14 cellular contexts compared by ENCODE assay signal in the genomic region with DNA sequence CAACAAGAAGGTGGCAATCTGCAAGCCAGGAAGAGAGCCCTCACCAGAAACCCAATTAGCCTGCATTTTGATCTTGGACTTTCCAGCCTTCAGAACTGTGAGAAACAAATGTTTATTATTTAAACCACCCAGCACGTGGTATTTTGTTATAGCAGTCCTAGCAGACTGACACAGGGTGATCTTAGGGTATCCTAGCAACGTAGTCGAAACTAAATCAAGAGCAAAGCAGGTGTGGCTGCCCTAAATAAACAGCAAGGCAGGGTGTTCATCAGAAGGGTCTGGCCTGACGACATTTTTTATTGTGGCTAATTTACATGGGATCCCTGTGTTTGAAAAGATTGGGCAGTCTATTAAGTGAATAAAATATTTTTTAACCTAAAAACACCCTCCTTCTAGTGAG.
DNase-seq lines count a peak whose midpoint lies in the region; TF ChIP-seq lines count a peak whose summit lies in the region.
"Had no signal": no experiment of that assay in that cellular context is flagged by ENCODE, and none has a peak within 500 bp of the region (broad histone marks: within the 10 kb centered on the region; RNA-seq: fewer than 3 reads in every experiment).

No MANE protein-coding gene starts in this region.

- H3K9me3 ChIP-seq in HEK293 (ENCODE audit: control insufficient read depth, insufficient read depth, low read depth, low read length) (no peaks in the 10 kb centered on the region), BE2C (no peaks in the 10 kb centered on the region)

- H3K4me1 ChIP-seq in HEK293 (ENCODE audit: control insufficient read depth, insufficient read depth, low read length) (no peaks in the 10 kb centered on the region), BE2C (no peaks in the 10 kb centered on the region)
- H3K4me1 ChIP-seq: BLaER1 treated with 17β-estradiol and CSF1 and Interleukin-3, amounts not matched to agents 10 nM and 100 nM had no signal

- TF ChIP-seq CTCF in HEK293 (tag by site-specific recombination; IDR thresholded peaks at IDR 0.05) (no peak), epithelial cell of esophagus (IDR thresholded peaks at IDR 0.05; ENCODE audit: insufficient read depth, low read depth, low read length, missing control alignments) (no peak), BE2C (IDR thresholded peaks at IDR 0.05; ENCODE audit: low read depth, low read length) (no peak)

- H3K27ac ChIP-seq in HEK293 (ENCODE audit: extremely low read depth, low read depth, low read length), result no peak overlapping the region
- H3K27ac ChIP-seq: BLaER1 treated with 17β-estradiol and CSF1 and Interleukin-3, amounts not matched to agents 10 nM and 100 nM had no signal

- DNase-seq in DMS53 (lab: John Stamatoyannopoulos, UW), result peak; percentile 76
- peak; percentile 0 to 34 for DNase-seq in NCI-H526 (lab: John Stamatoyannopoulos, UW)
- peak; percentile 6 for DNase-seq in epithelial cell of esophagus (ENCODE audit: low read depth)
- no peak for DNase-seq in BE2C
- no peak for DNase-seq in middle frontal gyrus (ENCODE audit: extremely low spot score, low spot score)
- no peak for DNase-seq in kidney glomerular epithelial cell (lab: John Stamatoyannopoulos, UW)
- DNase-seq: CD4-positive, alpha-beta memory T cell; Karpas-422; MV-4-11; NCI-H2029; NCI-H2171 treated with DMSO at 0.1 percent for 48 hours; NCI-H82 had no signal

- CTCF ChIA-PET in HEK293 (lab: Yijun Ruan, JAX), result no interaction called here

- H3K4me3 ChIP-seq in HEK293 (ENCODE audit: low read depth, low read length) (no peak overlapping the region), epithelial cell of esophagus (ENCODE audit: low read length) (no peak overlapping the region), BE2C (ENCODE audit: low read depth, low read length) (no peak overlapping the region)
- H3K4me3 ChIP-seq: BLaER1 treated with 17β-estradiol and CSF1 and Interleukin-3, amounts not matched to agents 10 nM and 100 nM had no signal

- H3K27me3 ChIP-seq in BE2C, result no peaks in the 10 kb centered on the region; the same call in 1 of the 2 replicates
- H3K27me3 ChIP-seq: BLaER1 treated with 17β-estradiol and CSF1 and Interleukin-3, amounts not matched to agents 10 nM and 100 nM had no signal

- POLR2A ChIA-PET in HEK293 (lab: Yijun Ruan, JAX), result no interaction called here

- H3K36me3 ChIP-seq in HEK293 (ENCODE audit: control insufficient read depth in 2 of 2, insufficient read depth in 1 of 2, low read length in 2 of 2), result no peaks in the 10 kb centered on the region
- no peaks in the 10 kb centered on the region for H3K36me3 ChIP-seq in BE2C
- H3K36me3 ChIP-seq: BLaER1 treated with 17β-estradiol and CSF1 and Interleukin-3, amounts not matched to agents 10 nM and 100 nM had no signal

TF ChIP-seq in HEK293, 187 proteins besides CTCF, POLR2A, EP300 and RAD21:
- TF ChIP-seq ZNF132 (tag by site-specific recombination; IDR thresholded peaks at IDR 0.05; ENCODE audit: borderline replicate concordance), result no peak
- no peak for TF ChIP-seq ZNF623 (tag by site-specific recombination; IDR thresholded peaks at IDR 0.05)
- no peak for TF ChIP-seq ZNF302 (tag by site-specific recombination; IDR thresholded peaks at IDR 0.05; ENCODE audit: low read depth)
- peak; percentile 38 for TF ChIP-seq SETDB1 (IDR thresholded peaks at IDR 0.05; ENCODE audit: insufficient read length, low read length)
- TF ChIP-seq ZNF23 (tag by site-specific recombination; IDR thresholded peaks at IDR 0.05; ENCODE audit: borderline replicate concordance), result no peak
- no peak for TF ChIP-seq ZBTB8A (tag by site-specific recombination; IDR thresholded peaks at IDR 0.05)
- no peak for TF ChIP-seq HOXD13 (CRISPR knock-in tag; IDR thresholded peaks at IDR 0.05; ENCODE audit: borderline replicate concordance)
- TF ChIP-seq ZNF169 (tag by site-specific recombination; IDR thresholded peaks at IDR 0.05), result no peak
TF ChIP-seq in HEK293: peak in this region for 1.

Comparison
In these comparisons a context has a peak if more than half of its experiments do, and no peak if none do; other contexts are left out.
1. DNase-seq: peak in DMS53 (single experiment), NCI-H526 (2 of 2) and epithelial cell of esophagus (single experiment); none in BE2C (single experiment), middle frontal gyrus (single experiment) and kidney glomerular epithelial cell (single experiment).